ENCODE assay signal across 15 cellular contexts in the genomic region with DNA sequence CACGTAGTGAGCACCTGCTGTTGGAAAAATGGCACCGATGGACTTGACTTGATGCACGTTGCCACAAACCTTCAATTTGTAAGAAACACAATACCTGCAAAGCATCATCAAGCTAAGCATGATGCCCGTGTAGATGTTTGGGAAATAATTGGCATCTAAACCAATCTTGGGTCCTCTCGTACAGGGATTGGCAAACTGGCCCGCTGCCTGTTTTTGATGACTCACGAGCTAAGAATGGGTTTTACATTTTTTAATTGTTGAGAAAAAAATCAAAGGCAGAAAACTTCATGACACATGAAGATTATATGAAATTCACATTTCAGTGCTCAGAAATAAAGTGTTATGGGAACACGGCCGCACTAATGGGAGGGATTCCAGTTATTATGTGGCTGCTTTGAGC. TPM values are rescaled to one million over a fixed set of nuclear protein-coding genes. Genes with fewer than 3 reads are reported as not detected.
DNase-seq lines count a peak whose midpoint lies in the region; ATAC-seq, FAIRE-seq and TF ChIP-seq lines count a peak whose summit lies in the region.
"Had no signal": no experiment of that assay in that cellular context is flagged by ENCODE, and none has a peak within 500 bp of the region (broad histone marks: within the 10 kb centered on the region; RNA-seq: fewer than 3 reads in every experiment).

No MANE protein-coding gene starts in this region.

- no peak overlapping the region for H3K4me3 ChIP-seq in fibroblast of mammary gland (ENCODE audit: control insufficient read depth, low read depth, low read length)
- no peak overlapping the region for H3K4me3 ChIP-seq in retinal pigment epithelial cell (ENCODE audit: low read length)

- intact Hi-C loops in cardiac septum (cut with DNase I), result no loop called here

- no peak for TF ChIP-seq CTCF in fibroblast of mammary gland (conservative IDR thresholded peaks at IDR 0.05; ENCODE audit: control insufficient read depth, insufficient read depth, low read depth, low read length)
- no peak for TF ChIP-seq CTCF in retinal pigment epithelial cell (conservative IDR thresholded peaks at IDR 0.05; ENCODE audit: low read depth, low read length)

- FAIRE-seq in GM12891 (lab: Jason Lieb, UNC), result peak; percentile 35

- no peak for TF ChIP-seq POLR2A in GM12891 (IDR thresholded peaks at IDR 0.05; ENCODE audit: low read depth, low read length)

- DNase-seq in GM12891 (ENCODE audit: insufficient read length, low spot score) (no peak), fibroblast of mammary gland (ENCODE audit: low read depth) (peak; percentile 58), retinal pigment epithelial cell (ENCODE audit: low read depth) (peak; percentile 86), cardiac septum (ENCODE audit: low spot score) (no peak)
- DNase-seq in NK-92 treated with Interleukin-12 subunit alpha and Interleukin-12 subunit beta, amount 100 ng/mL, for 24 hours (lab: John Stamatoyannopoulos, UW), result no peak
- DNase-seq: activated CD4-positive, alpha-beta T cell treated with anti-CD3 and anti-CD28 coated beads, Interleukin-2, amount 50 U/mL, for 48 hours; DMS 273 treated with DMSO at 0.1 percent for 48 hours; effector memory CD8-positive, alpha-beta T cell; Kasumi-1; NCI-H526; occipital lobe; stimulated activated CD4-positive, alpha-beta T cell treated with anti-CD3 and anti-CD28 coated beads, Interleukin-4, amount 100 ng/mL, for 24 hours had no signal

- ATAC-seq in SK-N-SH treated with all-trans-retinoic acid at 6 μM for 48 hours (peak; percentile 75), GM21360 (IDR thresholded peaks at IDR 0.05; ENCODE audit: unreplicated experiment) (no peak), HG03457 (IDR thresholded peaks at IDR 0.05; ENCODE audit: unreplicated experiment) (no peak)
- ATAC-seq: effector memory CD8-positive, alpha-beta T cell had no signal

TF ChIP-seq in GM12891, 5 proteins besides CTCF, POLR2A, EP300 and RAD21:
- TF ChIP-seq PAX5 (IDR thresholded peaks at IDR 0.05; ENCODE audit: insufficient read depth, low read length, severe bottlenecking) (no peak), TAF1 (IDR thresholded peaks at IDR 0.05; ENCODE audit: low read depth, low read length) (no peak), POLR2AphosphoS5 (IDR thresholded peaks at IDR 0.05; ENCODE audit: low read depth, low read length) (no peak), SPI1 (IDR thresholded peaks at IDR 0.05; ENCODE audit: low read depth, low read length) (no peak), POU2F2 (IDR thresholded peaks at IDR 0.05; ENCODE audit: low read depth, low read length) (no peak)

TF ChIP-seq in SK-N-SH treated with all-trans-retinoic acid at 6 μM for 48 hours, 23 proteins besides CTCF, POLR2A, EP300 and RAD21:
- no peak for TF ChIP-seq ARNTL (CRISPR knock-in tag; IDR thresholded peaks at IDR 0.05; ENCODE audit: borderline replicate concordance, low read depth)

RNA-seq across cellular contexts. Expression of a gene that starts 10.9 kb away (rescaled TPM):
- polyA plus RNA-seq in GM12891 (2012; ENCODE audit: low read depth, missing spikeins), result 64.5 TPM
- total RNA-seq in cardiac septum, result 140 TPM

RNA-seq across cellular contexts. Expression of a gene that starts 32.2 kb away (rescaled TPM):
- 0.32 TPM for polyA plus RNA-seq in GM12891 (2012; ENCODE audit: low read depth, missing spikeins)
- 0.46 TPM for total RNA-seq in cardiac septum

RNA-seq across cellular contexts. Expression of a gene that starts 44.1 kb away (rescaled TPM):
- 0.68 TPM for polyA plus RNA-seq in GM12891 (2012; ENCODE audit: low read depth, missing spikeins)
- total RNA-seq in cardiac septum, result 918 TPM

RNA-seq across cellular contexts. Expression of a gene that starts 56.2 kb away (rescaled TPM):
- 277 TPM for polyA plus RNA-seq in GM12891 (2012; ENCODE audit: low read depth, missing spikeins)
- total RNA-seq in cardiac septum, result 68.2 TPM

Comparison
In these comparisons a context has a peak if more than half of its experiments do, and no peak if none do; other contexts are left out.
1. DNase-seq: peak in fibroblast of mammary gland (single experiment) and retinal pigment epithelial cell (single experiment); none in GM12891 (single experiment), NK-92 treated with Interleukin-12 subunit alpha and Interleukin-12 subunit beta, amount 100 ng/mL, for 24 hours (single experiment) and cardiac septum (single experiment).